ENCODE assay signal across 23 cellular contexts in the genomic region with DNA sequence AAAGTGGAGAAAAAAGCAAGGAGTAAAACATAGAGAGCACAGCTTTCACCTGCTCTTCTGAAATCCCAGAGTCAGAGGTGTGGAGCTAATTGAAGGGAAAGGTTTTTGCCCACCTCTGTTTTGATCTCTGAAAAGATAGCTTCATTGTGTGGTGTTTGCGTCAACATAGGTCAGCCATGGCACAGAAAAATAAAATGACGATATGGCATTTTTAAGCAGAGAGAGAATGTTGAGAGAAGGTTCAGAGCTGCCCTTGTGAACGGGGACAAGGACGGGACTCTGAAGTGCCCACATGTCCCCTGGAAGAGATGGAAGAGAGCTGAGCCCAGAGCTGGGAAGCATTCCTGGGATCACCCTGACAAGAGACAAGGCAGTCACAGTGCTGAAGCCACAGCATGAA.
"Had no signal": no experiment of that assay in that cellular context is flagged by ENCODE, and none has a peak within 500 bp of the region (broad histone marks: within the 10 kb centered on the region; RNA-seq: fewer than 3 reads in every experiment).

No MANE protein-coding gene starts in this region.

- FAIRE-seq: endothelial cell of umbilical vein, frontal cortex, keratinocyte had no signal

- H3K4me3 Mint-ChIP-seq: immature natural killer cell, mesothelial cell of epicardium, naive B cell had no signal

- H3K36me3 Mint-ChIP-seq: immature natural killer cell, mesothelial cell of epicardium, naive B cell had no signal

- H3K9me3 Mint-ChIP-seq: mesothelial cell of epicardium had no signal

- H3K4me2 ChIP-seq: hepatocyte had no signal

- H3K36me3 ChIP-seq: esophagus muscularis mucosa, gastroesophageal sphincter, heart left ventricle, left lung, lower lobe of right lung had no signal

- H3K27me3 ChIP-seq: dorsolateral prefrontal cortex, esophagus muscularis mucosa, foreskin keratinocyte, gastroesophageal sphincter, heart left ventricle, hepatocyte, left lung had no signal

- H3K9me3 ChIP-seq: esophagus muscularis mucosa, gastroesophageal sphincter, heart left ventricle, left lung, lower lobe of right lung, mucosa of descending colon had no signal

- DNase-seq: dermis blood vessel endothelial cell; dorsolateral prefrontal cortex; effector CD4-positive, alpha-beta T cell; effector memory CD4-positive, alpha-beta T cell; foreskin keratinocyte; heart left ventricle; hypothalamus; immature natural killer cell; left cardiac atrium; left ventricle myocardium superior; lower lobe of right lung; mesenchymal stem cell; mucosa of descending colon; naive B cell had no signal

- H3K4me3 ChIP-seq: coronary artery, dorsolateral prefrontal cortex, esophagus muscularis mucosa, gastroesophageal sphincter, heart left ventricle, hepatocyte, left lung, lower lobe of right lung, mucosa of descending colon had no signal

- H3K27ac ChIP-seq: coronary artery, dorsolateral prefrontal cortex, esophagus muscularis mucosa, foreskin keratinocyte, gastroesophageal sphincter, heart left ventricle, hepatocyte, left lung, lower lobe of right lung had no signal

- H2AFZ ChIP-seq: hepatocyte had no signal

- H3K27me3 Mint-ChIP-seq: naive B cell had no signal

- ATAC-seq: foreskin keratinocyte, gastroesophageal sphincter, heart left ventricle, left cardiac atrium, left lung, left ventricle myocardium superior, lower lobe of right lung, mucosa of descending colon had no signal

- H3K4me1 ChIP-seq: esophagus muscularis mucosa, foreskin keratinocyte, gastroesophageal sphincter, heart left ventricle, left lung, lower lobe of right lung had no signal

- H3K4me1 Mint-ChIP-seq: immature natural killer cell, mesothelial cell of epicardium, naive B cell had no signal

- H3K27ac Mint-ChIP-seq: immature natural killer cell, mesothelial cell of epicardium, naive B cell had no signal

- H3K79me2 ChIP-seq: hepatocyte had no signal
